ENCODE assay signal across 1 cellular context in the genomic region with DNA sequence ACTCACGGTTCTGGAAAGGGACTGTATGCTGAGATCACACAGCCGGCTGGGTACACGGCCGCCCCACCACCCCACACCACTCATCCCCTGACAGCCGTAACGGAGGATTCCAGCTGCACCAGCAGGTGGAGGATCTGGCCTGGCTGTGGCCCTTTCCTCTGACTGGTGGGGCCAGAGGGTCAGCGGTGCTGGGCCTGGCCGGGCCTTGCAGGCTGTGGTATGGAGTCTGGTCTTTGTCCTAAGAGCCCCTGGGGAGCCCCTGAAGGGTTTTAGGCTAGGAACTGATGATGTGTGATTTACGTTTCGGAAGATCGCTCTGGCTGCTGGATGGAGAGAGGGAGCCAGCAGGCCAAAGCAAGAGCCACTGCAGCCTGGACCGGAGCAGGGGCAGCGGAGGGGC.
A peak's percentile ranks its signal among the peaks of the same experiment; 100 is the strongest.
TF ChIP-seq lines count a peak whose summit lies in the region.

No MANE protein-coding gene starts in this region.

TF ChIP-seq in K562, 482 proteins besides CTCF, POLR2A, EP300 and RAD21 (continued from another document):
- 0 out of 2 replicates have a peak, but pooled peaks have one; percentile 26 for TF ChIP-seq POLR2G (IDR thresholded peaks at IDR 0.05; ENCODE audit: low read depth, low read length)
- no peak for TF ChIP-seq TAF15 (IDR thresholded peaks at IDR 0.05; ENCODE audit: low read depth, low read length)
- TF ChIP-seq, protein P1, sequence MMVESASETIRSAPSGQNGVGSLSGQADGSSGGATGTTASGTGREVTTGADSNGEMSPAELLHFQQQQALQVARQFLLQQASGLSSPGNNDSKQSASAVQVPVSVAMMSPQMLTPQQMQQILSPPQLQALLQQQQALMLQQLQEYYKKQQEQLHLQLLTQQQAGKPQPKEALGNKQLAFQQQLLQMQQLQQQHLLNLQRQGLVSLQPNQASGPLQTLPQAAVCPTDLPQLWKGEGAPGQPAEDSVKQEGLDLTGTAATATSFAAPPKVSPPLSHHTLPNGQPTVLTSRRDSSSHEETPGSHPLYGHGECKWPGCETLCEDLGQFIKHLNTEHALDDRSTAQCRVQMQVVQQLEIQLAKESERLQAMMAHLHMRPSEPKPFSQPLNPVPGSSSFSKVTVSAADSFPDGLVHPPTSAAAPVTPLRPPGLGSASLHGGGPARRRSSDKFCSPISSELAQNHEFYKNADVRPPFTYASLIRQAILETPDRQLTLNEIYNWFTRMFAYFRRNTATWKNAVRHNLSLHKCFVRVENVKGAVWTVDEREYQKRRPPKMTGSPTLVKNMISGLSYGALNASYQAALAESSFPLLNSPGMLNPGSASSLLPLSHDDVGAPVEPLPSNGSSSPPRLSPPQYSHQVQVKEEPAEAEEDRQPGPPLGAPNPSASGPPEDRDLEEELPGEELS (CRISPR knock-in tag; IDR thresholded peaks at IDR 0.05; ENCODE audit: borderline replicate concordance), result no peak
- TF ChIP-seq ZNF583 (CRISPR knock-in tag; IDR thresholded peaks at IDR 0.05), result no peak
- TF ChIP-seq, protein P2, sequence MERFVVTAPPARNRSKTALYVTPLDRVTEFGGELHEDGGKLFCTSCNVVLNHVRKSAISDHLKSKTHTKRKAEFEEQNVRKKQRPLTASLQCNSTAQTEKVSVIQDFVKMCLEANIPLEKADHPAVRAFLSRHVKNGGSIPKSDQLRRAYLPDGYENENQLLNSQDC (CRISPR knock-in tag; IDR thresholded peaks at IDR 0.05), result no peak
- no peak for TF ChIP-seq POU5F1 (IDR thresholded peaks at IDR 0.05; ENCODE audit: borderline replicate concordance, low read depth, low read length, partially characterized antibody)
- no peak for TF ChIP-seq ZNF12 (CRISPR knock-in tag; IDR thresholded peaks at IDR 0.05)
